1 cellular context compared by ENCODE assay signal in the genomic region with DNA sequence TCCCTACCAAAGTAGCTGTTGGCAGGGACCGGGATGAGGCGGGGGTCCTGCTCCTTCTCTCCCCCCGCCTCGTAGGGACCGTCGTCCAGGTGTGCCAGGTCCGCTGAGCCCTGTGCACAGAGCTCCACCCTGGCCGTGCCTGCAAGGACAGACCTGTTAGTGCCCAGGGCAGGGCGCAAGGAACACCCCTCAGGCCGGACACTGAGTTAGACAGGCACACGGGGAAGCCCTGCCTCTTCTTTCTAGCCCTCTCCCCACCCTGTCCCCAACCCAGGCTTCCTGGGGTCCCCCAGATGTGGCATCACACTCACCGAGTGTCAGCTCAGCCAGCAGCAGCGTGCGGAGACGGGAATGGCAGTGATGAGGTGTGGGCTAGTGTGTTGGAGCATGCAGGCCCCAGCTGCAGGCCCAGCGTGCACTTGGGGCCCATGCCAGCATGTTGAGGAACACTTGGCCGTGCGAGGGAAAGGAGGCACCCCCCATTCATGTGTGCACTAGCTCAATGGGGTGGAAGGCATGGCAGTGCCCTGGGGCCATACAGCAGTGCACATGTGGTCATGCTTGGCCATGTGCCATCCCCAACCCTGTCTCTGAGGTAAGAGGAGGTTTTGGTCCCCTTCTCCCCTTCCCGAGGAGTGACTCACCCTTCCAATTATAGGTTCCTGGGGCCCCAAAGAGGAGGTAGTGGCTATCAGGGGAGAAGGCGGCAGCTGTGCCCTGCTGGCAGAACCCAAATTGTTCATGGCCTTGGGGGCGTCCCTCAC.
TF ChIP-seq lines count a peak whose summit lies in the region.

No MANE protein-coding gene starts in this region.

TF ChIP-seq in HEK293, 187 proteins besides CTCF, POLR2A, EP300 and RAD21 (continued from another document and continues in another):
- 0 out of 2 replicates have a peak, but pooled peaks have one; percentile 25 for TF ChIP-seq ZBTB8A (tag by site-specific recombination; IDR thresholded peaks at IDR 0.05)
- TF ChIP-seq ZNF629 (tag by site-specific recombination; IDR thresholded peaks at IDR 0.05): peak; percentile 75; the same call in 1 of the 2 replicates
- peak; percentile 88 for TF ChIP-seq KLF16 (tag by site-specific recombination; IDR thresholded peaks at IDR 0.05)
- TF ChIP-seq ZNF335 (tag by site-specific recombination; conservative IDR thresholded peaks at IDR 0.05): peak; percentile 46
- peak; percentile 62 for TF ChIP-seq ZNF623 (tag by site-specific recombination; IDR thresholded peaks at IDR 0.05)
- TF ChIP-seq SP2 (tag by site-specific recombination; IDR thresholded peaks at IDR 0.05): peak; percentile 31; the same call in 1 of the 2 replicates
- no peak for TF ChIP-seq ZNF202 (tag by site-specific recombination; IDR thresholded peaks at IDR 0.05; ENCODE audit: borderline replicate concordance)
- TF ChIP-seq ZNF24 (tag by site-specific recombination; IDR thresholded peaks at IDR 0.05): peak; percentile 94
- peak; percentile 68 for TF ChIP-seq ZNF324 (tag by site-specific recombination; IDR thresholded peaks at IDR 0.05)
- TF ChIP-seq ZNF133 (tag by site-specific recombination; IDR thresholded peaks at IDR 0.05): peak; percentile 19; the same call in 1 of the 2 replicates
- peak; percentile 71 for TF ChIP-seq GLIS2 (tag by site-specific recombination; IDR thresholded peaks at IDR 0.05)
- TF ChIP-seq SCRT2 (tag by site-specific recombination; IDR thresholded peaks at IDR 0.05): 0 out of 2 replicates have a peak, but pooled peaks have one; percentile 8
- TF ChIP-seq ZFP69B (tag by site-specific recombination; IDR thresholded peaks at IDR 0.05): peak; percentile 60
- peak; percentile 85 for TF ChIP-seq YY2 (tag by site-specific recombination; IDR thresholded peaks at IDR 0.05)
- TF ChIP-seq, protein P1, sequence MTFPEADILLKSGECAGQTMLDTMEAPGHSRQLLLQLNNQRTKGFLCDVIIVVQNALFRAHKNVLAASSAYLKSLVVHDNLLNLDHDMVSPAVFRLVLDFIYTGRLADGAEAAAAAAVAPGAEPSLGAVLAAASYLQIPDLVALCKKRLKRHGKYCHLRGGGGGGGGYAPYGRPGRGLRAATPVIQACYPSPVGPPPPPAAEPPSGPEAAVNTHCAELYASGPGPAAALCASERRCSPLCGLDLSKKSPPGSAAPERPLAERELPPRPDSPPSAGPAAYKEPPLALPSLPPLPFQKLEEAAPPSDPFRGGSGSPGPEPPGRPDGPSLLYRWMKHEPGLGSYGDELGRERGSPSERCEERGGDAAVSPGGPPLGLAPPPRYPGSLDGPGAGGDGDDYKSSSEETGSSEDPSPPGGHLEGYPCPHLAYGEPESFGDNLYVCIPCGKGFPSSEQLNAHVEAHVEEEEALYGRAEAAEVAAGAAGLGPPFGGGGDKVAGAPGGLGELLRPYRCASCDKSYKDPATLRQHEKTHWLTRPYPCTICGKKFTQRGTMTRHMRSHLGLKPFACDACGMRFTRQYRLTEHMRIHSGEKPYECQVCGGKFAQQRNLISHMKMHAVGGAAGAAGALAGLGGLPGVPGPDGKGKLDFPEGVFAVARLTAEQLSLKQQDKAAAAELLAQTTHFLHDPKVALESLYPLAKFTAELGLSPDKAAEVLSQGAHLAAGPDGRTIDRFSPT (tag by site-specific recombination; IDR thresholded peaks at IDR 0.05): peak; percentile 35; the same call in 1 of the 2 replicates
- TF ChIP-seq MEIS1 (CRISPR knock-in tag; IDR thresholded peaks at IDR 0.05; ENCODE audit: borderline replicate concordance): no peak
- TF ChIP-seq, protein P2, sequence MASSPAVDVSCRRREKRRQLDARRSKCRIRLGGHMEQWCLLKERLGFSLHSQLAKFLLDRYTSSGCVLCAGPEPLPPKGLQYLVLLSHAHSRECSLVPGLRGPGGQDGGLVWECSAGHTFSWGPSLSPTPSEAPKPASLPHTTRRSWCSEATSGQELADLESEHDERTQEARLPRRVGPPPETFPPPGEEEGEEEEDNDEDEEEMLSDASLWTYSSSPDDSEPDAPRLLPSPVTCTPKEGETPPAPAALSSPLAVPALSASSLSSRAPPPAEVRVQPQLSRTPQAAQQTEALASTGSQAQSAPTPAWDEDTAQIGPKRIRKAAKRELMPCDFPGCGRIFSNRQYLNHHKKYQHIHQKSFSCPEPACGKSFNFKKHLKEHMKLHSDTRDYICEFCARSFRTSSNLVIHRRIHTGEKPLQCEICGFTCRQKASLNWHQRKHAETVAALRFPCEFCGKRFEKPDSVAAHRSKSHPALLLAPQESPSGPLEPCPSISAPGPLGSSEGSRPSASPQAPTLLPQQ (tag by site-specific recombination; IDR thresholded peaks at IDR 0.05): peak; percentile 93
- TF ChIP-seq, protein P3, sequence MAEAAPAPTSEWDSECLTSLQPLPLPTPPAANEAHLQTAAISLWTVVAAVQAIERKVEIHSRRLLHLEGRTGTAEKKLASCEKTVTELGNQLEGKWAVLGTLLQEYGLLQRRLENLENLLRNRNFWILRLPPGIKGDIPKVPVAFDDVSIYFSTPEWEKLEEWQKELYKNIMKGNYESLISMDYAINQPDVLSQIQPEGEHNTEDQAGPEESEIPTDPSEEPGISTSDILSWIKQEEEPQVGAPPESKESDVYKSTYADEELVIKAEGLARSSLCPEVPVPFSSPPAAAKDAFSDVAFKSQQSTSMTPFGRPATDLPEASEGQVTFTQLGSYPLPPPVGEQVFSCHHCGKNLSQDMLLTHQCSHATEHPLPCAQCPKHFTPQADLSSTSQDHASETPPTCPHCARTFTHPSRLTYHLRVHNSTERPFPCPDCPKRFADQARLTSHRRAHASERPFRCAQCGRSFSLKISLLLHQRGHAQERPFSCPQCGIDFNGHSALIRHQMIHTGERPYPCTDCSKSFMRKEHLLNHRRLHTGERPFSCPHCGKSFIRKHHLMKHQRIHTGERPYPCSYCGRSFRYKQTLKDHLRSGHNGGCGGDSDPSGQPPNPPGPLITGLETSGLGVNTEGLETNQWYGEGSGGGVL (tag by site-specific recombination; IDR thresholded peaks at IDR 0.05): peak; percentile 95
- no peak for TF ChIP-seq ZNF843 (tag by site-specific recombination; IDR thresholded peaks at IDR 0.05)
- TF ChIP-seq HOXC10 (CRISPR knock-in tag; IDR thresholded peaks at IDR 0.05): no peak
- TF ChIP-seq, protein P4, sequence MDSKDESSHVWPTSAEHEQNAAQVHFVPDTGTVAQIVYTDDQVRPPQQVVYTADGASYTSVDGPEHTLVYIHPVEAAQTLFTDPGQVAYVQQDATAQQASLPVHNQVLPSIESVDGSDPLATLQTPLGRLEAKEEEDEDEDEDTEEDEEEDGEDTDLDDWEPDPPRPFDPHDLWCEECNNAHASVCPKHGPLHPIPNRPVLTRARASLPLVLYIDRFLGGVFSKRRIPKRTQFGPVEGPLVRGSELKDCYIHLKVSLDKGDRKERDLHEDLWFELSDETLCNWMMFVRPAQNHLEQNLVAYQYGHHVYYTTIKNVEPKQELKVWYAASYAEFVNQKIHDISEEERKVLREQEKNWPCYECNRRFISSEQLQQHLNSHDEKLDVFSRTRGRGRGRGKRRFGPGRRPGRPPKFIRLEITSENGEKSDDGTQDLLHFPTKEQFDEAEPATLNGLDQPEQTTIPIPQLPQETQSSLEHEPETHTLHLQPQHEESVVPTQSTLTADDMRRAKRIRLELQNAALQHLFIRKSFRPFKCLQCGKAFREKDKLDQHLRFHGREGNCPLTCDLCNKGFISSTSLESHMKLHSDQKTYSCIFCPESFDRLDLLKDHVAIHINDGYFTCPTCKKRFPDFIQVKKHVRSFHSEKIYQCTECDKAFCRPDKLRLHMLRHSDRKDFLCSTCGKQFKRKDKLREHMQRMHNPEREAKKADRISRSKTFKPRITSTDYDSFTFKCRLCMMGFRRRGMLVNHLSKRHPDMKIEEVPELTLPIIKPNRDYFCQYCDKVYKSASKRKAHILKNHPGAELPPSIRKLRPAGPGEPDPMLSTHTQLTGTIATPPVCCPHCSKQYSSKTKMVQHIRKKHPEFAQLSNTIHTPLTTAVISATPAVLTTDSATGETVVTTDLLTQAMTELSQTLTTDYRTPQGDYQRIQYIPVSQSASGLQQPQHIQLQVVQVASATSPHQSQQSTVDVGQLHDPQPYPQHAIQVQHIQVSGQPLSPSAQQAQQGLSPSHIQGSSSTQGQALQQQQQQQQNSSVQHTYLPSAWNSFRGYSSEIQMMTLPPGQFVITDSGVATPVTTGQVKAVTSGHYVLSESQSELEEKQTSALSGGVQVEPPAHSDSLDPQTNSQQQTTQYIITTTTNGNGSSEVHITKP (tag by site-specific recombination; IDR thresholded peaks at IDR 0.05): peak; percentile 73
- TF ChIP-seq ZNF660 (tag by site-specific recombination; IDR thresholded peaks at IDR 0.05): peak; percentile 93
- peak; percentile 83 for TF ChIP-seq ZBTB21 (tag by site-specific recombination; IDR thresholded peaks at IDR 0.05)
- peak; percentile 76 for TF ChIP-seq ZIC2 (tag by site-specific recombination; IDR thresholded peaks at IDR 0.05)
- TF ChIP-seq ZBTB20 (tag by site-specific recombination; IDR thresholded peaks at IDR 0.05): peak; percentile 92
- TF ChIP-seq ZNF558 (tag by site-specific recombination; IDR thresholded peaks at IDR 0.05): peak; percentile 46; the same call in 1 of the 2 replicates
- no peak for TF ChIP-seq KLF9 (tag by site-specific recombination; IDR thresholded peaks at IDR 0.05; ENCODE audit: low read depth)
- no peak for TF ChIP-seq ZNF791 (tag by site-specific recombination; IDR thresholded peaks at IDR 0.05)
- TF ChIP-seq, protein P5, sequence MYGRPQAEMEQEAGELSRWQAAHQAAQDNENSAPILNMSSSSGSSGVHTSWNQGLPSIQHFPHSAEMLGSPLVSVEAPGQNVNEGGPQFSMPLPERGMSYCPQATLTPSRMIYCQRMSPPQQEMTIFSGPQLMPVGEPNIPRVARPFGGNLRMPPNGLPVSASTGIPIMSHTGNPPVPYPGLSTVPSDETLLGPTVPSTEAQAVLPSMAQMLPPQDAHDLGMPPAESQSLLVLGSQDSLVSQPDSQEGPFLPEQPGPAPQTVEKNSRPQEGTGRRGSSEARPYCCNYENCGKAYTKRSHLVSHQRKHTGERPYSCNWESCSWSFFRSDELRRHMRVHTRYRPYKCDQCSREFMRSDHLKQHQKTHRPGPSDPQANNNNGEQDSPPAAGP (tag by site-specific recombination; IDR thresholded peaks at IDR 0.05): peak; percentile 75
- TF ChIP-seq, protein P6, sequence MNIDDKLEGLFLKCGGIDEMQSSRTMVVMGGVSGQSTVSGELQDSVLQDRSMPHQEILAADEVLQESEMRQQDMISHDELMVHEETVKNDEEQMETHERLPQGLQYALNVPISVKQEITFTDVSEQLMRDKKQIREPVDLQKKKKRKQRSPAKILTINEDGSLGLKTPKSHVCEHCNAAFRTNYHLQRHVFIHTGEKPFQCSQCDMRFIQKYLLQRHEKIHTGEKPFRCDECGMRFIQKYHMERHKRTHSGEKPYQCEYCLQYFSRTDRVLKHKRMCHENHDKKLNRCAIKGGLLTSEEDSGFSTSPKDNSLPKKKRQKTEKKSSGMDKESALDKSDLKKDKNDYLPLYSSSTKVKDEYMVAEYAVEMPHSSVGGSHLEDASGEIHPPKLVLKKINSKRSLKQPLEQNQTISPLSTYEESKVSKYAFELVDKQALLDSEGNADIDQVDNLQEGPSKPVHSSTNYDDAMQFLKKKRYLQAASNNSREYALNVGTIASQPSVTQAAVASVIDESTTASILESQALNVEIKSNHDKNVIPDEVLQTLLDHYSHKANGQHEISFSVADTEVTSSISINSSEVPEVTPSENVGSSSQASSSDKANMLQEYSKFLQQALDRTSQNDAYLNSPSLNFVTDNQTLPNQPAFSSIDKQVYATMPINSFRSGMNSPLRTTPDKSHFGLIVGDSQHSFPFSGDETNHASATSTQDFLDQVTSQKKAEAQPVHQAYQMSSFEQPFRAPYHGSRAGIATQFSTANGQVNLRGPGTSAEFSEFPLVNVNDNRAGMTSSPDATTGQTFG (tag by site-specific recombination; IDR thresholded peaks at IDR 0.05; ENCODE audit: borderline replicate concordance): no peak
- TF ChIP-seq, protein P7, sequence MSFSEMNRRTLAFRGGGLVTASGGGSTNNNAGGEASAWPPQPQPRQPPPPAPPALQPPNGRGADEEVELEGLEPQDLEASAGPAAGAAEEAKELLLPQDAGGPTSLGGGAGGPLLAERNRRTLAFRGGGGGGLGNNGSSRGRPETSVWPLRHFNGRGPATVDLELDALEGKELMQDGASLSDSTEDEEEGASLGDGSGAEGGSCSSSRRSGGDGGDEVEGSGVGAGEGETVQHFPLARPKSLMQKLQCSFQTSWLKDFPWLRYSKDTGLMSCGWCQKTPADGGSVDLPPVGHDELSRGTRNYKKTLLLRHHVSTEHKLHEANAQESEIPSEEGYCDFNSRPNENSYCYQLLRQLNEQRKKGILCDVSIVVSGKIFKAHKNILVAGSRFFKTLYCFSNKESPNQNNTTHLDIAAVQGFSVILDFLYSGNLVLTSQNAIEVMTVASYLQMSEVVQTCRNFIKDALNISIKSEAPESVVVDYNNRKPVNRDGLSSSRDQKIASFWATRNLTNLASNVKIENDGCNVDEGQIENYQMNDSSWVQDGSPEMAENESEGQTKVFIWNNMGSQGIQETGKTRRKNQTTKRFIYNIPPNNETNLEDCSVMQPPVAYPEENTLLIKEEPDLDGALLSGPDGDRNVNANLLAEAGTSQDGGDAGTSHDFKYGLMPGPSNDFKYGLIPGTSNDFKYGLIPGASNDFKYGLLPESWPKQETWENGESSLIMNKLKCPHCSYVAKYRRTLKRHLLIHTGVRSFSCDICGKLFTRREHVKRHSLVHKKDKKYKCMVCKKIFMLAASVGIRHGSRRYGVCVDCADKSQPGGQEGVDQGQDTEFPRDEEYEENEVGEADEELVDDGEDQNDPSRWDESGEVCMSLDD (tag by site-specific recombination; IDR thresholded peaks at IDR 0.05): peak; percentile 34; the same call in 1 of the 2 replicates
- peak; percentile 52 for TF ChIP-seq ZBTB48 (tag by site-specific recombination; IDR thresholded peaks at IDR 0.05)
- TF ChIP-seq ZNF16 (tag by site-specific recombination; IDR thresholded peaks at IDR 0.05; ENCODE audit: low read depth): no peak
- TF ChIP-seq SP7 (tag by site-specific recombination; IDR thresholded peaks at IDR 0.05): peak; percentile 96
- TF ChIP-seq, protein P8, sequence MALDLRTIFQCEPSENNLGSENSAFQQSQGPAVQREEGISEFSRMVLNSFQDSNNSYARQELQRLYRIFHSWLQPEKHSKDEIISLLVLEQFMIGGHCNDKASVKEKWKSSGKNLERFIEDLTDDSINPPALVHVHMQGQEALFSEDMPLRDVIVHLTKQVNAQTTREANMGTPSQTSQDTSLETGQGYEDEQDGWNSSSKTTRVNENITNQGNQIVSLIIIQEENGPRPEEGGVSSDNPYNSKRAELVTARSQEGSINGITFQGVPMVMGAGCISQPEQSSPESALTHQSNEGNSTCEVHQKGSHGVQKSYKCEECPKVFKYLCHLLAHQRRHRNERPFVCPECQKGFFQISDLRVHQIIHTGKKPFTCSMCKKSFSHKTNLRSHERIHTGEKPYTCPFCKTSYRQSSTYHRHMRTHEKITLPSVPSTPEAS (tag by site-specific recombination; IDR thresholded peaks at IDR 0.05): 0 out of 2 replicates have a peak, but pooled peaks have one; percentile 29
- peak; percentile 39; the same call in 1 of the 2 replicates for TF ChIP-seq ZNF785 (tag by site-specific recombination; IDR thresholded peaks at IDR 0.05)
- peak; percentile 41 for TF ChIP-seq WT1 (tag by site-specific recombination; IDR thresholded peaks at IDR 0.05)
- peak; percentile 36; the same call in 1 of the 2 replicates for TF ChIP-seq ZFHX2 (tag by site-specific recombination; conservative IDR thresholded peaks at IDR 0.05)
- no peak for TF ChIP-seq ZNF174 (tag by site-specific recombination; IDR thresholded peaks at IDR 0.05)
